Comparison of ENCODE assay signal across 14 cellular contexts in genomic region chr17:3798273-3799180, GRCh38. TPM values are rescaled to one million over a fixed set of nuclear protein-coding genes. Genes with fewer than 3 reads are reported as not detected.
DNase-seq lines count a peak whose midpoint lies in the region; ATAC-seq and TF ChIP-seq lines count a peak whose summit lies in the region.
"Had no signal": no experiment of that assay in that cellular context is flagged by ENCODE, and none has a peak within 500 bp of the region (broad histone marks: within the 10 kb centered on the region; RNA-seq: fewer than 3 reads in every experiment).

No MANE protein-coding gene starts in this region.

- no peak for TF ChIP-seq CTCF in CD8-positive, alpha-beta T cell (IDR thresholded peaks at IDR 0.05)
- TF ChIP-seq CTCF in nephron progenitor cell (IDR thresholded peaks at IDR 0.05), result no peak

- CTCF ChIA-PET in CD8-positive, alpha-beta T cell (lab: Charles Lee), result interaction anchor here (1.0 kb wide), 1 partner anchor 61 kb away, joined by 5 read pairs; no protein-coding TSS in a partner anchor

- POLR2A ChIA-PET in CD8-positive, alpha-beta T cell (lab: Charles Lee), result interaction anchor here (1.8 kb wide), 1 partner anchor 49 kb away, joined by 6 read pairs; no protein-coding TSS in a partner anchor

- H3K4me1 Mint-ChIP-seq in CD8-positive, alpha-beta T cell (ENCODE audit: low read depth), result peaks cover 46% of the 10 kb centered on the region
- peaks cover 56% of the 10 kb centered on the region for H3K4me1 Mint-ChIP-seq in central memory CD8-positive, alpha-beta T cell
- peaks cover 55% of the 10 kb centered on the region for H3K4me1 Mint-ChIP-seq in nephron progenitor cell

- no peak overlapping the region for H3K27ac ChIP-seq in CD8-positive, alpha-beta T cell (ENCODE audit: low read depth, low read length)

- peaks cover 23% of the 10 kb centered on the region for H3K4me1 ChIP-seq in CD8-positive, alpha-beta T cell (ENCODE audit: insufficient read depth, low read length)

- H3K36me3 Mint-ChIP-seq in CD8-positive, alpha-beta T cell, result no peaks in the 10 kb centered on the region
- H3K36me3 Mint-ChIP-seq in central memory CD8-positive, alpha-beta T cell (ENCODE audit: insufficient read depth), result peaks cover 22% of the 10 kb centered on the region
- peaks cover 4% of the 10 kb centered on the region for H3K36me3 Mint-ChIP-seq in nephron progenitor cell (ENCODE audit: low read depth)

- no peak overlapping the region for H3K4me3 ChIP-seq in CD8-positive, alpha-beta T cell (ENCODE audit: low read depth, low read length)
- H3K4me3 ChIP-seq: MG63 had no signal

- H3K4me3 Mint-ChIP-seq in CD8-positive, alpha-beta T cell, result peak overlapping the region; percentile 61
- H3K4me3 Mint-ChIP-seq in central memory CD8-positive, alpha-beta T cell, result peak overlapping the region; percentile 51
- H3K4me3 Mint-ChIP-seq in nephron progenitor cell, result no peak overlapping the region

- no peaks in the 10 kb centered on the region for H3K9me3 ChIP-seq in CD8-positive, alpha-beta T cell (ENCODE audit: low read length)
- H3K9me3 ChIP-seq: MG63 had no signal

- H3K27me3 ChIP-seq in CD8-positive, alpha-beta T cell (ENCODE audit: insufficient read depth, low read length), result no peaks in the 10 kb centered on the region
- H3K27me3 ChIP-seq: MG63 had no signal

- no peaks in the 10 kb centered on the region for H3K36me3 ChIP-seq in CD8-positive, alpha-beta T cell (ENCODE audit: insufficient read depth, low read length)
- H3K36me3 ChIP-seq: MG63 had no signal

- H3K9me3 Mint-ChIP-seq in CD8-positive, alpha-beta T cell, result no peaks in the 10 kb centered on the region
- H3K9me3 Mint-ChIP-seq in central memory CD8-positive, alpha-beta T cell, result no peaks in the 10 kb centered on the region
- H3K9me3 Mint-ChIP-seq in nephron progenitor cell, result no peaks in the 10 kb centered on the region

- no peak for DNase-seq in CD8-positive, alpha-beta T cell
- no peak for DNase-seq in central memory CD8-positive, alpha-beta T cell (ENCODE audit: low spot score in 2 of 2)
- DNase-seq in nephron progenitor cell (no peak), NCI-H510A (lab: John Stamatoyannopoulos, UW) (no peak), NCI-H524 (lab: John Stamatoyannopoulos, UW) (no peak), NCI-H1417 treated with DMSO at 0.1 percent for 48 hours (lab: John Stamatoyannopoulos, UW) (no peak)
- DNase-seq: anterior cingulate cortex; left cardiac atrium; MG63; NCI-H446 treated with DMSO at 0.1 percent for 48 hours; stimulated activated naive CD4-positive, alpha-beta T cell treated with Interleukin-2 at 50 U/mL for 16 hours; T-helper 9 cell had no signal

- intact Hi-C loops in CD8-positive, alpha-beta T cell (cut with DNase I, micrococcal nuclease), result loop anchor here in 1 of 2 experiments (5.0 kb wide), 1 partner anchor 46 kb away; no protein-coding TSS in a partner anchor

- no peaks in the 10 kb centered on the region for H3K27me3 Mint-ChIP-seq in CD8-positive, alpha-beta T cell (ENCODE audit: low read depth)
- H3K27me3 Mint-ChIP-seq in central memory CD8-positive, alpha-beta T cell, result no peaks in the 10 kb centered on the region
- H3K27me3 Mint-ChIP-seq in nephron progenitor cell (ENCODE audit: low read depth, poor library complexity), result peaks cover 10% of the 10 kb centered on the region

- no peak for ATAC-seq in CD8-positive, alpha-beta T cell
- ATAC-seq in HG02610 (IDR thresholded peaks at IDR 0.05; ENCODE audit: unreplicated experiment) (peak; percentile 35), HG02870 (IDR thresholded peaks at IDR 0.05; ENCODE audit: unreplicated experiment) (no peak)
- no peak for ATAC-seq in central memory CD8-positive, alpha-beta T cell (replicated peaks; ENCODE audit: extremely low read depth, poor library complexity, severe bottlenecking)
- ATAC-seq: left cardiac atrium had no signal

- H3K27ac Mint-ChIP-seq in CD8-positive, alpha-beta T cell, result peak overlapping the region; percentile 85
- peak overlapping the region; percentile 100 for H3K27ac Mint-ChIP-seq in central memory CD8-positive, alpha-beta T cell (ENCODE audit: low read depth)
- peak overlapping the region; percentile 64 for H3K27ac Mint-ChIP-seq in nephron progenitor cell

RNA-seq across cellular contexts. Expression of gene ITGAE, which starts 2.5 kb away (rescaled TPM):
- total RNA-seq in CD8-positive, alpha-beta T cell, result 10 to 100 TPM; 23.0 to 25.7 TPM

RNA-seq across cellular contexts. Expression of gene NCBP3, which starts 47.5 kb away (rescaled TPM):
- 10 to 100 TPM; 28.4 to 35.3 TPM for total RNA-seq in CD8-positive, alpha-beta T cell
